34 cellular contexts compared by ENCODE assay signal in genomic region chr14:99673328-99674063, GRCh38. TPM values are rescaled to one million over a fixed set of nuclear protein-coding genes. Genes with fewer than 3 reads are reported as not detected.
DNase-seq lines count a peak whose midpoint lies in the region; ATAC-seq and TF ChIP-seq lines count a peak whose summit lies in the region.
"Had no signal": no experiment of that assay in that cellular context is flagged by ENCODE, and none has a peak within 500 bp of the region (broad histone marks: within the 10 kb centered on the region; RNA-seq: fewer than 3 reads in every experiment).

No MANE protein-coding gene starts in this region.

- no peak overlapping the region for H2AFZ ChIP-seq in smooth muscle cell (ENCODE audit: low read depth)
- H2AFZ ChIP-seq: GM23338 had no signal

- no peaks in the 10 kb centered on the region for H3K36me3 Mint-ChIP-seq in activated CD4-positive, alpha-beta T cell treated with anti-CD3 and anti-CD28 coated beads, Interleukin-2, amount 10 ng/mL, durations not matched to agents 7 days and 5 days (ENCODE audit: low read depth)
- H3K36me3 Mint-ChIP-seq in stimulated activated memory B cell treated with anti-CD40 and anti-IgM and Interleukin-4, amounts not matched to agents 10 μg/mL and 1 μg/mL and 100 μg/mL, for 72 hours = no peaks in the 10 kb centered on the region
- H3K36me3 Mint-ChIP-seq: activated naive CD4-positive, alpha-beta T cell treated with anti-CD3 and anti-CD28 coated beads, Interleukin-2, amount 50 U/mL, for 72 hours; CD4-positive, CD25-positive, alpha-beta regulatory T cell; IgD-negative memory B cell had no signal

- 96% methylated on average over 4 of the region's 8 CpGs for WGBS in smooth muscle cell (ENCODE audit: low lambda C conversion rate)

- H3K9ac ChIP-seq in SK-N-MC (ENCODE audit: insufficient read length) (no peak overlapping the region), smooth muscle cell (ENCODE audit: low read depth) (no peak overlapping the region)
- H3K9ac ChIP-seq: SK-N-SH had no signal

- no peaks in the 10 kb centered on the region for H3K27me3 ChIP-seq in layer of hippocampus (ENCODE audit: control insufficient read depth, insufficient read depth, low read length)
- no peaks in the 10 kb centered on the region for H3K27me3 ChIP-seq in smooth muscle cell (ENCODE audit: low read depth)
- H3K27me3 ChIP-seq: colonic mucosa, right atrium auricular region, transverse colon had no signal

- ATAC-seq in stimulated activated memory B cell treated with anti-CD40 and anti-IgM and Interleukin-4, amounts not matched to agents 10 μg/mL and 1 μg/mL and 100 μg/mL, for 72 hours = peak; percentile 57
- ATAC-seq: activated CD4-positive, CD25-positive, alpha-beta regulatory T cell treated with anti-CD3 and anti-CD28 coated beads, Interleukin-2, amount 50 U/mL, for 24 hours had no signal

- no peak overlapping the region for H3K4me2 ChIP-seq in smooth muscle cell
- H3K4me2 ChIP-seq: GM23338, SK-N-SH had no signal

- H3K36me3 ChIP-seq in SK-N-MC (ENCODE audit: insufficient read depth, low read length) (no peaks in the 10 kb centered on the region), smooth muscle cell (ENCODE audit: low read depth) (no peaks in the 10 kb centered on the region)
- H3K36me3 ChIP-seq: colonic mucosa, right atrium auricular region, transverse colon had no signal

- no peak for DNase-seq in activated CD4-positive, alpha-beta T cell treated with anti-CD3 and anti-CD28 coated beads, Interleukin-2, amount 10 ng/mL, durations not matched to agents 7 days and 5 days
- DNase-seq in activated CD4-positive, alpha-beta T cell treated with anti-CD3 and anti-CD28 coated beads, Interleukin-2, amount 50 U/mL, for 1 hour = no peak
- DNase-seq in SK-N-MC (ENCODE audit: low read depth, low spot score) (no peak), dedifferentiated amniotic fluid mesenchymal stem cell (ENCODE audit: extremely low spot score) (no peak), RKO (ENCODE audit: low spot score) (no peak), smooth muscle cell (lab: John Stamatoyannopoulos, UW; ENCODE audit: unreplicated experiment) (no peak)
- DNase-seq: activated CD8-positive, alpha-beta T cell treated with anti-CD3 and anti-CD28 coated beads, Interleukin-2, amount 10 ng/mL, durations not matched to agents 7 days and 5 days; activated T-cell treated with anti-CD3 and anti-CD28 coated beads for 4 hours; CD4-positive, CD25-positive, alpha-beta regulatory T cell; colonic mucosa; DND-41; foreskin fibroblast; GF-D8; HFFc6; left ventricle myocardium inferior; mesenchymal stem cell; NCI-H1048; NCI-H187; NCI-H510A treated with DMSO at 0.1 percent for 48 hours; SK-N-SH; stimulated activated CD8-positive, alpha-beta memory T cell treated with anti-CD3 and anti-CD28 coated beads, Interleukin-4, amount 100 ng/mL, for 48 hours; T-helper 17 cell; transverse colon had no signal

- H3K9me3 Mint-ChIP-seq in activated CD4-positive, alpha-beta T cell treated with anti-CD3 and anti-CD28 coated beads, Interleukin-2, amount 10 ng/mL, durations not matched to agents 7 days and 5 days = no peaks in the 10 kb centered on the region
- peaks cover 2% of the 10 kb centered on the region for H3K9me3 Mint-ChIP-seq in stimulated activated memory B cell treated with anti-CD40 and anti-IgM and Interleukin-4, amounts not matched to agents 10 μg/mL and 1 μg/mL and 100 μg/mL, for 72 hours

- no peak overlapping the region for H3K4me3 ChIP-seq in SK-N-MC
- H3K4me3 ChIP-seq in smooth muscle cell = no peak overlapping the region
- H3K4me3 ChIP-seq: colonic mucosa, esophagus muscularis mucosa, GM23338, left ventricle myocardium inferior, right atrium auricular region, transverse colon had no signal

- no peaks in the 10 kb centered on the region for H4K20me1 ChIP-seq in smooth muscle cell (ENCODE audit: low read depth)

- peaks cover 35% of the 10 kb centered on the region for H3K4me1 ChIP-seq in smooth muscle cell (ENCODE audit: low read depth)
- H3K4me1 ChIP-seq: colonic mucosa had no signal

- H3K4me1 Mint-ChIP-seq in activated CD4-positive, alpha-beta T cell treated with anti-CD3 and anti-CD28 coated beads, Interleukin-2, amount 10 ng/mL, durations not matched to agents 7 days and 5 days = peaks cover 17% of the 10 kb centered on the region
- no peaks in the 10 kb centered on the region for H3K4me1 Mint-ChIP-seq in stimulated activated memory B cell treated with anti-CD40 and anti-IgM and Interleukin-4, amounts not matched to agents 10 μg/mL and 1 μg/mL and 100 μg/mL, for 72 hours

- H3K9me3 ChIP-seq in SK-N-MC (ENCODE audit: low read depth, low read length) (peaks cover 7% of the 10 kb centered on the region; the same call in 1 of the 2 replicates), smooth muscle cell (replicated peaks; ENCODE audit: low read depth) (no peaks in the 10 kb centered on the region)
- H3K9me3 ChIP-seq: colonic mucosa, SK-N-SH, transverse colon had no signal

- no peak for TF ChIP-seq CTCF in smooth muscle cell (IDR thresholded peaks at IDR 0.05; ENCODE audit: borderline replicate concordance, insufficient read depth, poor library complexity, severe bottlenecking)

- no peaks in the 10 kb centered on the region for H3K79me2 ChIP-seq in smooth muscle cell (ENCODE audit: low read depth)

- POLR2A ChIA-PET in activated CD4-positive, alpha-beta T cell treated with anti-CD3 and anti-CD28 coated beads, Interleukin-2, amount 10 ng/mL, durations not matched to agents 7 days and 5 days (lab: Charles Lee) = no interaction called here

- H3K27ac Mint-ChIP-seq in activated CD4-positive, alpha-beta T cell treated with anti-CD3 and anti-CD28 coated beads, Interleukin-2, amount 10 ng/mL, durations not matched to agents 7 days and 5 days = peak overlapping the region; percentile 90
- H3K27ac Mint-ChIP-seq in stimulated activated memory B cell treated with anti-CD40 and anti-IgM and Interleukin-4, amounts not matched to agents 10 μg/mL and 1 μg/mL and 100 μg/mL, for 72 hours = no peak overlapping the region
- H3K27ac Mint-ChIP-seq: activated naive CD4-positive, alpha-beta T cell treated with anti-CD3 and anti-CD28 coated beads, Interleukin-2, amount 50 U/mL, for 72 hours; GM23338 had no signal

- CTCF ChIA-PET in activated CD4-positive, alpha-beta T cell treated with anti-CD3 and anti-CD28 coated beads, Interleukin-2, amount 10 ng/mL, durations not matched to agents 7 days and 5 days (lab: Charles Lee) = no interaction called here

- H3K27ac ChIP-seq in SK-N-MC (peak overlapping the region; percentile 75), layer of hippocampus (ENCODE audit: low read depth, low read length) (peak overlapping the region; percentile 62), smooth muscle cell (ENCODE audit: low read depth) (no peak overlapping the region)
- H3K27ac ChIP-seq: colonic mucosa, left ventricle myocardium inferior, right atrium auricular region, transverse colon had no signal

- H3K4me3 Mint-ChIP-seq in activated CD4-positive, alpha-beta T cell treated with anti-CD3 and anti-CD28 coated beads, Interleukin-2, amount 10 ng/mL, durations not matched to agents 7 days and 5 days = no peak overlapping the region
- no peak overlapping the region for H3K4me3 Mint-ChIP-seq in stimulated activated memory B cell treated with anti-CD40 and anti-IgM and Interleukin-4, amounts not matched to agents 10 μg/mL and 1 μg/mL and 100 μg/mL, for 72 hours
- H3K4me3 Mint-ChIP-seq: activated CD8-positive, alpha-beta T cell treated with anti-CD3 and anti-CD28 coated beads, Interleukin-2, amount 10 ng/mL, durations not matched to agents 7 days and 5 days; GM23338; HFFc6; T-helper 17 cell had no signal

- H3K27me3 Mint-ChIP-seq in activated CD4-positive, alpha-beta T cell treated with anti-CD3 and anti-CD28 coated beads, Interleukin-2, amount 10 ng/mL, durations not matched to agents 7 days and 5 days = peaks cover 5% of the 10 kb centered on the region
- peaks cover 43% of the 10 kb centered on the region for H3K27me3 Mint-ChIP-seq in stimulated activated memory B cell treated with anti-CD40 and anti-IgM and Interleukin-4, amounts not matched to agents 10 μg/mL and 1 μg/mL and 100 μg/mL, for 72 hours

- H3F3A ChIP-seq in smooth muscle cell (ENCODE audit: low read depth) = peaks cover 6% of the 10 kb centered on the region

RNA-seq across cellular contexts. Expression of gene CYP46A1, which starts 10.6 kb away (rescaled TPM):
- total RNA-seq in activated CD4-positive, alpha-beta T cell treated with anti-CD3 and anti-CD28 coated beads, Interleukin-2, amount 10 ng/mL, durations not matched to agents 7 days and 5 days = under 1 TPM; 0.12 to 0.20 TPM
- total RNA-seq in smooth muscle cell = 0.45 and 0.63 TPM in 2 replicates
- polyA plus RNA-seq in smooth muscle cell = 0.20 and 1.0 TPM in 2 replicates
- total RNA-seq: activated CD8-positive, alpha-beta T cell treated with anti-CD3 and anti-CD28 coated beads, Interleukin-2, amount 10 ng/mL, durations not matched to agents 7 days and 5 days; bronchial epithelial cell; CD4-positive, CD25-positive, alpha-beta regulatory T cell; HT-29 had no signal
- polyA plus RNA-seq: CD4-positive, CD25-positive, alpha-beta regulatory T cell; IgD-negative memory B cell had no signal

RNA-seq across cellular contexts. Expression of gene HHIPL1, which starts 28.6 kb away (rescaled TPM):
- under 1 TPM in 1 of 2 experiments, not detected in 1; 0.05 TPM for total RNA-seq in activated CD4-positive, alpha-beta T cell treated with anti-CD3 and anti-CD28 coated beads, Interleukin-2, amount 10 ng/mL, durations not matched to agents 7 days and 5 days
- total RNA-seq in smooth muscle cell = 9.1 and 9.6 TPM in 2 replicates
- polyA plus RNA-seq in smooth muscle cell = 11.2 and 11.9 TPM in 2 replicates
- total RNA-seq: A172; activated CD8-positive, alpha-beta T cell treated with anti-CD3 and anti-CD28 coated beads, Interleukin-2, amount 10 ng/mL, durations not matched to agents 7 days and 5 days; CD4-positive, CD25-positive, alpha-beta regulatory T cell; HT-29 had no signal
